Comparison of ENCODE assay signal across 8 cellular contexts in genomic region chr2:113818382-113818951, GRCh38.
DNase-seq lines count a peak whose midpoint lies in the region; ATAC-seq and TF ChIP-seq lines count a peak whose summit lies in the region.

No MANE protein-coding gene starts in this region.

- CTCF ChIA-PET in activated CD4-positive, alpha-beta memory T cell treated with anti-CD3 and anti-CD28 coated beads, Interleukin-2, amount 10 ng/mL, durations not matched to agents 7 days and 5 days (lab: Charles Lee) = no interaction called here
- CTCF ChIA-PET in activated CD8-positive, alpha-beta T cell treated with anti-CD3 and anti-CD28 coated beads, Interleukin-2, amount 10 ng/mL, durations not matched to agents 7 days and 5 days (lab: Charles Lee) = no interaction called here

- ATAC-seq in GM18870 (IDR thresholded peaks at IDR 0.05; ENCODE audit: unreplicated experiment) = no peak
- no peak for ATAC-seq in activated CD8-positive, alpha-beta T cell treated with anti-CD3 and anti-CD28 coated beads, Interleukin-2, amount 10 ng/mL, durations not matched to agents 7 days and 5 days

- DNase-seq in AG09309 (ENCODE audit: low read depth) (peak; percentile 99), NCI-H2029 (lab: John Stamatoyannopoulos, UW) (peak; percentile 63), endothelial cell (ENCODE audit: low spot score) (peak; percentile 5), mucosa of gallbladder (ENCODE audit: low spot score) (peak; percentile 71)
- no peak for DNase-seq in activated CD4-positive, alpha-beta memory T cell treated with anti-CD3 and anti-CD28 coated beads, Interleukin-2, amount 10 ng/mL, durations not matched to agents 7 days and 5 days
- no peak for DNase-seq in activated CD8-positive, alpha-beta T cell treated with anti-CD3 and anti-CD28 coated beads, Interleukin-2, amount 10 ng/mL, durations not matched to agents 7 days and 5 days
- no peak for DNase-seq in stimulated activated naive CD4-positive, alpha-beta T cell treated with Interleukin-2 at 50 U/mL for 16 hours (lab: John Stamatoyannopoulos, UW)

- no peak overlapping the region for H3K4me3 ChIP-seq in AG09309 (ENCODE audit: control insufficient read depth, low read depth, low read length)

- no peak overlapping the region for H3K27ac Mint-ChIP-seq in endothelial cell (ENCODE audit: unreplicated experiment)
- H3K27ac Mint-ChIP-seq in activated CD4-positive, alpha-beta memory T cell treated with anti-CD3 and anti-CD28 coated beads, Interleukin-2, amount 10 ng/mL, durations not matched to agents 7 days and 5 days = no peak overlapping the region
- no peak overlapping the region for H3K27ac Mint-ChIP-seq in activated CD8-positive, alpha-beta T cell treated with anti-CD3 and anti-CD28 coated beads, Interleukin-2, amount 10 ng/mL, durations not matched to agents 7 days and 5 days

- H3K4me3 Mint-ChIP-seq in endothelial cell (ENCODE audit: unreplicated experiment) = no peak overlapping the region
- H3K4me3 Mint-ChIP-seq in activated CD4-positive, alpha-beta memory T cell treated with anti-CD3 and anti-CD28 coated beads, Interleukin-2, amount 10 ng/mL, durations not matched to agents 7 days and 5 days = no peak overlapping the region
- H3K4me3 Mint-ChIP-seq in activated CD8-positive, alpha-beta T cell treated with anti-CD3 and anti-CD28 coated beads, Interleukin-2, amount 10 ng/mL, durations not matched to agents 7 days and 5 days = no peak overlapping the region

- H3K4me1 Mint-ChIP-seq in endothelial cell (ENCODE audit: unreplicated experiment) = peaks cover 7% of the 10 kb centered on the region
- no peaks in the 10 kb centered on the region for H3K4me1 Mint-ChIP-seq in activated CD4-positive, alpha-beta memory T cell treated with anti-CD3 and anti-CD28 coated beads, Interleukin-2, amount 10 ng/mL, durations not matched to agents 7 days and 5 days
- no peaks in the 10 kb centered on the region for H3K4me1 Mint-ChIP-seq in activated CD8-positive, alpha-beta T cell treated with anti-CD3 and anti-CD28 coated beads, Interleukin-2, amount 10 ng/mL, durations not matched to agents 7 days and 5 days (ENCODE audit: low read depth)

- H3K36me3 Mint-ChIP-seq in endothelial cell (ENCODE audit: low read depth, unreplicated experiment) = no peaks in the 10 kb centered on the region
- no peaks in the 10 kb centered on the region for H3K36me3 Mint-ChIP-seq in activated CD4-positive, alpha-beta memory T cell treated with anti-CD3 and anti-CD28 coated beads, Interleukin-2, amount 10 ng/mL, durations not matched to agents 7 days and 5 days (ENCODE audit: low read depth)
- H3K36me3 Mint-ChIP-seq in activated CD8-positive, alpha-beta T cell treated with anti-CD3 and anti-CD28 coated beads, Interleukin-2, amount 10 ng/mL, durations not matched to agents 7 days and 5 days (ENCODE audit: low read depth) = no peaks in the 10 kb centered on the region

- POLR2A ChIA-PET in activated CD4-positive, alpha-beta memory T cell treated with anti-CD3 and anti-CD28 coated beads, Interleukin-2, amount 10 ng/mL, durations not matched to agents 7 days and 5 days (lab: Charles Lee) = no interaction called here
- POLR2A ChIA-PET in activated CD8-positive, alpha-beta T cell treated with anti-CD3 and anti-CD28 coated beads, Interleukin-2, amount 10 ng/mL, durations not matched to agents 7 days and 5 days (lab: Charles Lee) = no interaction called here

- no peak for TF ChIP-seq CTCF in AG09309 (IDR thresholded peaks at IDR 0.05; ENCODE audit: control insufficient read depth, insufficient read depth, low read depth, low read length, missing control alignments)
- TF ChIP-seq CTCF in endothelial cell (IDR thresholded peaks at IDR 0.05; ENCODE audit: unreplicated experiment) = no peak

- H3K27me3 Mint-ChIP-seq in endothelial cell (ENCODE audit: unreplicated experiment) = no peaks in the 10 kb centered on the region
- H3K27me3 Mint-ChIP-seq in activated CD4-positive, alpha-beta memory T cell treated with anti-CD3 and anti-CD28 coated beads, Interleukin-2, amount 10 ng/mL, durations not matched to agents 7 days and 5 days = no peaks in the 10 kb centered on the region
- H3K27me3 Mint-ChIP-seq in activated CD8-positive, alpha-beta T cell treated with anti-CD3 and anti-CD28 coated beads, Interleukin-2, amount 10 ng/mL, durations not matched to agents 7 days and 5 days (ENCODE audit: low read depth) = no peaks in the 10 kb centered on the region

- H3K9me3 Mint-ChIP-seq in endothelial cell (ENCODE audit: unreplicated experiment) = no peaks in the 10 kb centered on the region
- H3K9me3 Mint-ChIP-seq in activated CD4-positive, alpha-beta memory T cell treated with anti-CD3 and anti-CD28 coated beads, Interleukin-2, amount 10 ng/mL, durations not matched to agents 7 days and 5 days = no peaks in the 10 kb centered on the region
- H3K9me3 Mint-ChIP-seq in activated CD8-positive, alpha-beta T cell treated with anti-CD3 and anti-CD28 coated beads, Interleukin-2, amount 10 ng/mL, durations not matched to agents 7 days and 5 days (ENCODE audit: insufficient read depth) = no peaks in the 10 kb centered on the region

Comparison
In these comparisons a context has a peak if more than half of its experiments do, and no peak if none do; other contexts are left out.
1. DNase-seq: peak in AG09309 (single experiment), NCI-H2029 (single experiment), endothelial cell (single experiment) and mucosa of gallbladder (single experiment); none in activated CD4-positive, alpha-beta memory T cell treated with anti-CD3 and anti-CD28 coated beads, Interleukin-2, amount 10 ng/mL, durations not matched to agents 7 days and 5 days (single experiment), activated CD8-positive, alpha-beta T cell treated with anti-CD3 and anti-CD28 coated beads, Interleukin-2, amount 10 ng/mL, durations not matched to agents 7 days and 5 days (single experiment) and stimulated activated naive CD4-positive, alpha-beta T cell treated with Interleukin-2 at 50 U/mL for 16 hours (single experiment).